ENCODE assay signal across 9 cellular contexts in genomic region chr2:118061135-118061955, GRCh38. TPM values are rescaled to one million over a fixed set of nuclear protein-coding genes. Genes with fewer than 3 reads are reported as not detected.
DNase-seq lines count a peak whose midpoint lies in the region; ATAC-seq and TF ChIP-seq lines count a peak whose summit lies in the region.
"Had no signal": no experiment of that assay in that cellular context is flagged by ENCODE, and none has a peak within 500 bp of the region (broad histone marks: within the 10 kb centered on the region; RNA-seq: fewer than 3 reads in every experiment).

No MANE protein-coding gene starts in this region.

- CTCF ChIA-PET in CD4-positive, alpha-beta memory T cell (lab: Charles Lee; ENCODE audit: partially characterized antibody), result interaction anchor here (0.8 to 2.7 kb wide), 4 partner anchors 10 to 27 kb away, joined by 3 to 23 read pairs (median 4); partner anchors contain the start of gene INSIG2

- TF ChIP-seq POLR2A in NB4 (IDR thresholded peaks at IDR 0.05; ENCODE audit: extremely low read depth, insufficient read length), result no peak

- H3K36me3 Mint-ChIP-seq in CD4-positive, alpha-beta memory T cell, result no peaks in the 10 kb centered on the region

- H3K27ac Mint-ChIP-seq in CD4-positive, alpha-beta memory T cell, result peak overlapping the region in 2 of 7 donors; percentile 44 to 54

- H3K27ac ChIP-seq in dorsolateral prefrontal cortex, result no peak overlapping the region
- H3K27ac ChIP-seq in CD4-positive, alpha-beta memory T cell (ENCODE audit: low read depth, low read length), result no peak overlapping the region

- peaks cover 0 to 37% (median 3%) of the 10 kb centered on the region in 45 donors for H3K27me3 ChIP-seq in dorsolateral prefrontal cortex
- H3K27me3 ChIP-seq in CD4-positive, alpha-beta memory T cell (ENCODE audit: insufficient read depth, low read length), result peaks cover 3% of the 10 kb centered on the region
- H3K27me3 ChIP-seq: tibial nerve had no signal

- H3K4me1 Mint-ChIP-seq in CD4-positive, alpha-beta memory T cell, result peaks cover 1 to 8% (median 6%) of the 10 kb centered on the region in 4 donors

- TF ChIP-seq CTCF in NB4 (IDR thresholded peaks at IDR 0.05; ENCODE audit: low read depth, low read length) (peak; percentile 44), dorsolateral prefrontal cortex (IDR thresholded peaks at IDR 0.05 in 54 of 56, conservative IDR thresholded peaks at IDR 0.05 in 2 of 56; ENCODE audit: low read depth in 1 of 56, partially characterized antibody in 56 of 56) (peak in 42 of 56 donors; percentile 4 to 60 (median 31))

- H3K27me3 Mint-ChIP-seq in CD4-positive, alpha-beta memory T cell, result peaks cover 10 to 20% of the 10 kb centered on the region in 2 donors

- no peak overlapping the region for H3K4me3 ChIP-seq in NB4 (ENCODE audit: low read depth, low read length)
- H3K4me3 ChIP-seq in dorsolateral prefrontal cortex, result no peak overlapping the region
- no peak overlapping the region for H3K4me3 ChIP-seq in CD4-positive, alpha-beta memory T cell (ENCODE audit: low read length in 2 of 2)
- H3K4me3 ChIP-seq: tibial nerve had no signal

- POLR2A ChIA-PET in CD4-positive, alpha-beta memory T cell (lab: Charles Lee; ENCODE audit: partially characterized antibody), result no interaction called here

- intact Hi-C loops in Right ventricle myocardium superior (cut with DNase I) (no loop called here), cardiac septum (cut with DNase I) (no loop called here), dorsolateral prefrontal cortex (cut with DNase I) (no loop called here)
- intact Hi-C loops in CD4-positive, alpha-beta memory T cell (cut with micrococcal nuclease), result no loop called here

- no peak overlapping the region for H3K4me3 Mint-ChIP-seq in CD4-positive, alpha-beta memory T cell

- DNase-seq in Right ventricle myocardium superior (no peak), cardiac septum (ENCODE audit: low spot score) (no peak), NB4 (ENCODE audit: low read depth) (peak; percentile 85), dorsolateral prefrontal cortex (no peak), non-pigmented ciliary epithelial cell (ENCODE audit: low read depth) (peak; percentile 31), activated gamma-delta T cell treated with Interleukin-2 at 50 U/mL for 16 hours (no peak)
- DNase-seq in CD4-positive, alpha-beta memory T cell, result no peak

- peaks cover 7% of the 10 kb centered on the region for H3K4me1 ChIP-seq in CD4-positive, alpha-beta memory T cell (ENCODE audit: insufficient read depth, low read length)

- ATAC-seq in Right ventricle myocardium superior (ENCODE audit: poor library complexity) (peak; percentile 70), HG02759 (IDR thresholded peaks at IDR 0.05; ENCODE audit: unreplicated experiment) (peak; percentile 76)

- no peaks in the 10 kb centered on the region for H3K36me3 ChIP-seq in CD4-positive, alpha-beta memory T cell (ENCODE audit: insufficient read depth, low read length)
- H3K36me3 ChIP-seq: tibial nerve had no signal

- no peaks in the 10 kb centered on the region for H3K9me3 ChIP-seq in CD4-positive, alpha-beta memory T cell (ENCODE audit: control insufficient read depth in 1 of 2, low read length in 2 of 2)
- H3K9me3 ChIP-seq: tibial nerve had no signal

- H3K9me3 Mint-ChIP-seq in CD4-positive, alpha-beta memory T cell, result no peaks in the 10 kb centered on the region

RNA-seq across cellular contexts. Expression of gene INSIG2, which starts 26.9 kb away (rescaled TPM):
- total RNA-seq in Right ventricle myocardium superior (16.2 TPM), cardiac septum (14.0 TPM), dorsolateral prefrontal cortex (10 to 100 TPM; 17.4 to 39.6 (median 27.9) TPM)
- 10 to 100 TPM; 18.0 to 19.7 TPM for total RNA-seq in CD4-positive, alpha-beta memory T cell
- 10 to 100 TPM; 30.3 to 41.1 TPM for polyA plus RNA-seq in CD4-positive, alpha-beta memory T cell

RNA-seq across cellular contexts. Expression of gene CCDC93, which starts 47.5 kb away (rescaled TPM):
- total RNA-seq in Right ventricle myocardium superior, result 20.9 TPM
- 26.9 TPM for total RNA-seq in cardiac septum
- 10 to 100 TPM; 28.1 to 61.0 (median 42.1) TPM for total RNA-seq in dorsolateral prefrontal cortex
- total RNA-seq in CD4-positive, alpha-beta memory T cell, result 10 to 100 TPM; 73.1 to 73.3 TPM
- polyA plus RNA-seq in CD4-positive, alpha-beta memory T cell, result 1 to 10 TPM; 3.2 to 7.9 TPM

Comparison
In these comparisons a context has a peak if more than half of its experiments do, and no peak if none do; other contexts are left out.
1. DNase-seq: peak in NB4 (single experiment) and non-pigmented ciliary epithelial cell (single experiment); none in Right ventricle myocardium superior (single experiment), cardiac septum (single experiment), dorsolateral prefrontal cortex (0 of 10), CD4-positive, alpha-beta memory T cell (0 of 5) and activated gamma-delta T cell treated with Interleukin-2 at 50 U/mL for 16 hours (single experiment).